Comparison of ENCODE assay signal across 30 cellular contexts in genomic region chr7:7810826-7811225, GRCh38.
"Had no signal": no experiment of that assay in that cellular context is flagged by ENCODE, and none has a peak within 500 bp of the region (broad histone marks: within the 10 kb centered on the region; RNA-seq: fewer than 3 reads in every experiment).

No MANE protein-coding gene starts in this region.

- FAIRE-seq: colon had no signal

- DNase-seq: activated B cell treated with CpG ODN at 0.5 μM for 24 hours; activated CD4-positive, alpha-beta memory T cell treated with anti-CD3 and anti-CD28 coated beads for 36 hours; activated CD4-positive, alpha-beta T cell treated with anti-CD3 and anti-CD28 coated beads for 48 hours; activated CD4-positive, alpha-beta T cell treated with anti-CD3 and anti-CD28 coated beads, Interleukin-2, amount 50 U/mL, for 1 hour; activated CD8-positive, alpha-beta memory T cell treated with anti-CD3 and anti-CD28 coated beads, Interleukin-2, amount 10 ng/mL, durations not matched to agents 7 days and 5 days; activated CD8-positive, alpha-beta memory T cell treated with anti-CD3 and anti-CD28 coated beads, Interleukin-2, amount 50 U/mL, for 4 hours; activated CD8-positive, alpha-beta T cell treated with anti-CD3 and anti-CD28 coated beads, Interleukin-2, amount 10 ng/mL, durations not matched to agents 7 days and 5 days; activated effector memory CD4-positive, alpha-beta T cell treated with anti-CD3 and anti-CD28 coated beads, Interleukin-2, amount 50 U/mL, for 16 hours; activated naive CD4-positive, alpha-beta T cell treated with anti-CD3 and anti-CD28 coated beads for 36 hours; activated naive CD8-positive, alpha-beta T cell treated with anti-CD3 and anti-CD28 coated beads for 36 hours; activated naive CD8-positive, alpha-beta T cell treated with anti-CD3 and anti-CD28 coated beads, Interleukin-2, amount 50 U/mL, for 24 hours; activated T-cell treated with anti-CD3 and anti-CD28 coated beads, Interleukin-2, amount 50 U/mL, for 1 hour; activated T-cell treated with anti-CD3 and anti-CD28 coated beads, Interleukin-2, amount 50 U/mL, for 48 hours; adrenal gland; amygdala; aorta; body of pancreas; caudate nucleus; cortex of kidney; dermis blood vessel endothelial cell; effector CD4-positive, alpha-beta T cell; effector memory CD8-positive, alpha-beta T cell; erythroblast; foreskin keratinocyte; gastrocnemius medialis; glutamatergic neuron; heart left ventricle; T1000; WERI-Rb-1 had no signal
